Comparison of ENCODE assay signal across 1 cellular context in genomic region chr1:85240659-85241058, GRCh38.
TF ChIP-seq lines count a peak whose summit lies in the region.

No MANE protein-coding gene starts in this region.

TF ChIP-seq in GM12878, 131 proteins besides CTCF, POLR2A, EP300 and RAD21:
- TF ChIP-seq KDM1A (IDR thresholded peaks at IDR 0.05; ENCODE audit: borderline replicate concordance) (no peak), HDAC2 (IDR thresholded peaks at IDR 0.05) (no peak), BRCA1 (IDR thresholded peaks at IDR 0.05; ENCODE audit: low read depth, low read length) (no peak), KLF5 (IDR thresholded peaks at IDR 0.05; ENCODE audit: partially characterized antibody) (no peak)
